11 cellular contexts compared by ENCODE assay signal in the genomic region with DNA sequence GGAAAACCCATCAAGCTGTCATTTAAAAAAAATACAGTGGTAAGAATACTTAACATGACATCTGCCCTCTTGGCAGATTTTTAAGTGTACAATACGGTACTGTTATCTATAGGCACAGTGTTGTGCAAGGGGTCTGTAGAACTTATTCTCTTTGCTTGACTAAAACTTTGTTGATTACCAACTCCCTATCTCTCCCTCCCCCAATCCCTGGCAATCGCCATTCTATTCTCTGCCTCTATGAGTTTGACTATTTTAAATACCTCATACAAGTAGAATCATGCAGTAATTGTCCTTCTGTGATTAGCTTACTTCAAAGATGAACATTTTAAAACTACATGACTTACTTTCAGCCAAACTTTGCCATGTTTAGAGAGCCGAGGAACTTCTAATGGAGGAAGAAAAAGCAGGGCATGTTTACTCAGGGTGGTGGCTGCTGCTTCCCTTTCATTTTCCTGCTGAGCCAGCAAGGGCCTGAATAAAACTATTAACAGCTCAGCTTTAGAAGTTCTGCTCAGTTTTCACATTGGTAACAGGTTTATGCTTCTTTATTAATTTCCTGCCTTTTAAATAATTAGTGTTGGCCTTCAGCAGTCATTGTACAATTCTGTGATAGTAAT.
A peak's percentile ranks its signal among the peaks of the same experiment; 100 is the strongest.
DNase-seq lines count a peak whose midpoint lies in the region; ATAC-seq and TF ChIP-seq lines count a peak whose summit lies in the region.
"Had no signal": no experiment of that assay in that cellular context is flagged by ENCODE, and none has a peak within 500 bp of the region (broad histone marks: within the 10 kb centered on the region; RNA-seq: fewer than 3 reads in every experiment).

No MANE protein-coding gene starts in this region.

- H3K27me3 Mint-ChIP-seq in type B pancreatic cell, result no peaks in the 10 kb centered on the region

- no peak for TF ChIP-seq CTCF in dorsolateral prefrontal cortex (IDR thresholded peaks at IDR 0.05 in 54 of 56, conservative IDR thresholded peaks at IDR 0.05 in 2 of 56; ENCODE audit: low read depth in 1 of 56, partially characterized antibody in 56 of 56)
- TF ChIP-seq CTCF in type B pancreatic cell (conservative IDR thresholded peaks at IDR 0.05), result no peak

- H3K36me3 Mint-ChIP-seq in type B pancreatic cell, result peaks cover 14% of the 10 kb centered on the region

- peaks cover 4% of the 10 kb centered on the region for H3K9me3 Mint-ChIP-seq in type B pancreatic cell
- H3K9me3 Mint-ChIP-seq: activated T-cell treated with anti-CD3 and anti-CD28 coated beads, Interleukin-2, amount 50 U/mL, for 4 hours had no signal

- H3K27me3 ChIP-seq in dorsolateral prefrontal cortex, result peaks cover 0 to 21% (median 4%) of the 10 kb centered on the region in 45 donors
- H3K27me3 ChIP-seq: ovary had no signal

- H3K27ac Mint-ChIP-seq in type B pancreatic cell, result peak overlapping the region; percentile 82

- H3K4me1 Mint-ChIP-seq in type B pancreatic cell (ENCODE audit: unreplicated experiment), result peaks cover 38% of the 10 kb centered on the region

- no peak for ATAC-seq in HG02840 (IDR thresholded peaks at IDR 0.05; ENCODE audit: low FRiP score, unreplicated experiment)
- no peak for ATAC-seq in HG02973 (IDR thresholded peaks at IDR 0.05; ENCODE audit: unreplicated experiment)
- ATAC-seq: activated T-cell treated with anti-CD3 and anti-CD28 coated beads, Interleukin-2, amount 50 U/mL, for 4 hours had no signal

- DNase-seq in NCI-H510A treated with DMSO at 0.1 percent for 48 hours (lab: John Stamatoyannopoulos, UW), result peak; percentile 23
- DNase-seq in NCI-H510A (lab: John Stamatoyannopoulos, UW), result no peak
- DNase-seq in dorsolateral prefrontal cortex, result no peak
- DNase-seq in lung microvascular endothelial cell (ENCODE audit: low read depth in 2 of 2), result peak; percentile 24 to 64
- DNase-seq in type B pancreatic cell (ENCODE audit: extremely low spot score, unreplicated experiment), result no peak
- DNase-seq in NK-92 (lab: John Stamatoyannopoulos, UW; ENCODE audit: unreplicated experiment), result no peak
- DNase-seq: activated T-cell treated with anti-CD3 and anti-CD28 coated beads, Interleukin-2, amount 50 U/mL, for 4 hours; cerebellar nuclear complex; ovary had no signal

- H3K4me3 ChIP-seq in dorsolateral prefrontal cortex, result no peak overlapping the region
- H3K4me3 ChIP-seq: ovary had no signal

- peak overlapping the region in 32 of 59 donors; percentile 3 to 65 (median 39) for H3K27ac ChIP-seq in dorsolateral prefrontal cortex

- H3K4me3 Mint-ChIP-seq in type B pancreatic cell, result peak overlapping the region; percentile 75
- H3K4me3 Mint-ChIP-seq: activated T-cell treated with anti-CD3 and anti-CD28 coated beads, Interleukin-2, amount 50 U/mL, for 4 hours had no signal

- intact Hi-C loops in dorsolateral prefrontal cortex (cut with DNase I), result no loop called here

Comparison
In these comparisons a context has a peak if more than half of its experiments do, and no peak if none do; other contexts are left out.
1. DNase-seq: peak in NCI-H510A treated with DMSO at 0.1 percent for 48 hours (single experiment) and lung microvascular endothelial cell (2 of 2); none in NCI-H510A (single experiment), dorsolateral prefrontal cortex (0 of 10), type B pancreatic cell (single experiment) and NK-92 (single experiment).